In the genomic region with DNA sequence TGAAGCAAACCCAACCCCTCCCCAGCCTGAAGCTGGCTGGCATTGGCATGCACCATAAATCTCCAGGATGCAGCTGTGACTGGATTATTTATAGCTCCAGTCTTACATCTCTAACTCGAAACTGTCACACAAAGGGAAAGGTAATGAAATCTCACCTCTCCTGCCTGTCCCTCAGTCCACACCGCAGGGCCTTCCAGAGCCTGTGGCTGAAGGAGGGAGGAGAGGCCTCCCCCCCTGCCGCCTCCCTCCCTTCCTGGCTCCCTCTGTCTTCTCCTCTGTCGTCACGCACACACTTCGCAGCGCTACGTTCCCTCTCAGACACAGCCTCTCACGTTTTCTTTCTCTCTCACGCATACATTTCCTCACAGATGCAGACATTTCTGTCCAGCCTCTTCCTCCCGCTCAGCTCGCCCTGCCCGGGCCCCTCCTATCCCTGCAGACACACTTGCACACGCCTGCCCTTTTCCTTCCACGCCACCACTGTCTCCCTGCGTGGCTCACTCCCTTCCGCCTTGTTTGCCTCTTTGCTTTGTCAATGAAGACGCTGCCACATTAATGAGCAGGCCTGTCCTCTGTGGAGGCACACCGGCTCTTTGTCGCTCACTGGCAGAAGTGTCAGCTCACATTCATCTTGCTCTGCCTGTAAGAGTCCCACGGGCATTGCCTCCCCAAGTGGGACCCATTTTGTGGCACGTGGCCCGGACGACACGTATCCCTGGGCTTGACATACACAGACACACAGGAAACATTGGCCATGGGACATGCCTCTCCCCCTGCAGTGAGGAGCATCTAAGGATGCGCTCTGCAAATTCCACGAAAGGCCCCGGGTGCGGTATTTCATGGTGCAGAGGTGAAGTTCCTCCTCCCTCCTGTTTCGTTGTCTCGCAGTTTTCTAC, we compare ENCODE assay signal across 8 cellular contexts. TPM values are rescaled to one million over a fixed set of nuclear protein-coding genes. Genes with fewer than 3 reads are reported as not detected.
A peak's percentile ranks its signal among the peaks of the same experiment; 100 is the strongest.
DNase-seq lines count a peak whose midpoint lies in the region; ATAC-seq, FAIRE-seq and TF ChIP-seq lines count a peak whose summit lies in the region.

No MANE protein-coding gene starts in this region.

- peak overlapping the region; percentile 7 to 52; a peak in 2 of 4 replicates for H4K8ac ChIP-seq in IMR-90 (ENCODE audit: low read depth in 2 of 2, low read length in 2 of 2)

- H3K4me2 ChIP-seq in IMR-90 (ENCODE audit: low read depth, low read length) (0 out of 2 replicates have a peak overlapping the region, but pooled peaks have one; percentile 1), skeletal muscle satellite cell (ENCODE audit: low read length) (peak overlapping the region; percentile 58)

- peak overlapping the region; percentile 32; the same call in 1 of the 2 replicates for H2BK20ac ChIP-seq in IMR-90 (ENCODE audit: low read depth, low read length)

- peak; percentile 5; the same call in 1 of the 2 replicates for TF ChIP-seq RAD21 in IMR-90 (IDR thresholded peaks at IDR 0.05; ENCODE audit: low read length)

- peak overlapping the region; percentile 65 for H4K5ac ChIP-seq in IMR-90 (ENCODE audit: low read depth, low read length)

- in situ Hi-C loops in IMR-90 (cut with MboI; ENCODE audit: low sequenced_read_pairs), result no loop called here

- CTCF ChIA-PET in IMR-90 (lab: Yijun Ruan, JAX), result no interaction called here

- no peaks in the 10 kb centered on the region for H3K36me3 Mint-ChIP-seq in stimulated activated effector memory CD8-positive, alpha-beta T cell treated with anti-CD3 and anti-CD28 coated beads, Interleukin-12 subunit alpha, Interleukin-12 subunit beta, amount 100 ng/mL, for 72 hours

- H3K4me3 ChIP-seq in IMR-90 (ENCODE audit: insufficient read depth, low read depth, low read length), result no peak overlapping the region
- H3K4me3 ChIP-seq in heart right ventricle, result peak overlapping the region in 8 of 10 donors; percentile 8 to 39 (median 22)
- H3K4me3 ChIP-seq in skeletal muscle satellite cell (ENCODE audit: low read length), result no peak overlapping the region

- 48% methylated on average over 17 of the region's 31 CpGs; no CpG with 5 or more reads in 1 of the 2 experiments for WGBS in IMR-90 (ENCODE audit: extremely low coverage in 2 of 2, insufficient read length in 1 of 2), 2 experiments
- 34 to 36% methylated on average over 31 of the region's 31 CpGs for WGBS in heart right ventricle, 2 donors

- H2BK5ac ChIP-seq in IMR-90 (ENCODE audit: low read depth, low read length, poor library complexity, severe bottlenecking), result peak overlapping the region; percentile 0

- H3K36me3 ChIP-seq in IMR-90 (ENCODE audit: control insufficient read depth, insufficient read depth, low read length), result no peaks in the 10 kb centered on the region
- no peaks in the 10 kb centered on the region for H3K36me3 ChIP-seq in heart right ventricle
- H3K36me3 ChIP-seq in skeletal muscle satellite cell (ENCODE audit: insufficient read depth, low read length), result no peaks in the 10 kb centered on the region

- H3K27ac Mint-ChIP-seq in stimulated activated effector memory CD8-positive, alpha-beta T cell treated with anti-CD3 and anti-CD28 coated beads, Interleukin-12 subunit alpha, Interleukin-12 subunit beta, amount 100 ng/mL, for 72 hours, result no peak overlapping the region

- no peak for TF ChIP-seq CTCF in IMR-90 (conservative IDR thresholded peaks at IDR 0.05; ENCODE audit: low read depth, low read length)
- TF ChIP-seq CTCF in heart right ventricle (IDR thresholded peaks at IDR 0.05), result peak in 1 of 9 donors; percentile 9

- dilution Hi-C loops in IMR-90 (cut with HindIII; ENCODE audit: low sequenced_read_pairs, unreplicated experiment), result no loop called here

- peak overlapping the region; percentile 63 for H3K18ac ChIP-seq in IMR-90 (ENCODE audit: low read depth, low read length)

- peak overlapping the region; percentile 42 for H2AK9ac ChIP-seq in IMR-90 (replicated peaks; ENCODE audit: low read depth, low read length, poor library complexity)

- H3K27ac ChIP-seq in IMR-90 (ENCODE audit: insufficient read depth, low read length), result peak overlapping the region; percentile 43; the same call in 1 of the 2 replicates
- peak overlapping the region in 5 of 10 donors; percentile 12 to 40 (median 27) for H3K27ac ChIP-seq in heart right ventricle

- no peak overlapping the region for H3K4me3 Mint-ChIP-seq in stimulated activated effector memory CD8-positive, alpha-beta T cell treated with anti-CD3 and anti-CD28 coated beads, Interleukin-12 subunit alpha, Interleukin-12 subunit beta, amount 100 ng/mL, for 72 hours

- peak overlapping the region; percentile 70 for H3K14ac ChIP-seq in IMR-90 (replicated peaks; ENCODE audit: low read depth, low read length)

- peaks cover 12% of the 10 kb centered on the region for H3K4me1 Mint-ChIP-seq in stimulated activated effector memory CD8-positive, alpha-beta T cell treated with anti-CD3 and anti-CD28 coated beads, Interleukin-12 subunit alpha, Interleukin-12 subunit beta, amount 100 ng/mL, for 72 hours

- intact Hi-C loops in IMR-90 (cut with micrococcal nuclease) (no loop called here), heart right ventricle (cut with DNase I) (loop anchor here in 1 of 10 donors (5.0 kb wide), 1 partner anchor 38 kb away; no protein-coding TSS in a partner anchor)

- peak overlapping the region; percentile 29; the same call in 1 of the 2 replicates for H3K9ac ChIP-seq in IMR-90 (ENCODE audit: low read depth, low read length)
- no peak overlapping the region for H3K9ac ChIP-seq in skeletal muscle satellite cell (ENCODE audit: low read depth, low read length)

- peak overlapping the region; percentile 32; the same call in 1 of the 2 replicates for H4K91ac ChIP-seq in IMR-90 (ENCODE audit: insufficient read depth, low read depth, low read length)

- H4K20me1 ChIP-seq in IMR-90 (ENCODE audit: insufficient read depth, low read length), result no peaks in the 10 kb centered on the region

- no peaks in the 10 kb centered on the region for H3K27me3 ChIP-seq in IMR-90 (ENCODE audit: control insufficient read depth, insufficient read depth, low read length)
- no peaks in the 10 kb centered on the region for H3K27me3 ChIP-seq in heart right ventricle
- H3K27me3 ChIP-seq in skeletal muscle satellite cell (ENCODE audit: control insufficient read depth, insufficient read depth, low read length), result peaks cover 9% of the 10 kb centered on the region

- no peak for TF ChIP-seq POLR2A in GM12892 (IDR thresholded peaks at IDR 0.05; ENCODE audit: low read depth, low read length)
- no peak for TF ChIP-seq POLR2A in IMR-90 (IDR thresholded peaks at IDR 0.05; ENCODE audit: low read depth, low read length)

- peaks cover 6% of the 10 kb centered on the region; the same call in 1 of the 2 replicates for H3K9me1 ChIP-seq in IMR-90 (ENCODE audit: insufficient read depth, low read length)

- no peak overlapping the region for H3K56ac ChIP-seq in IMR-90 (ENCODE audit: extremely low read depth, insufficient read depth, low read length)

- H3K79me1 ChIP-seq in IMR-90 (ENCODE audit: low read depth in 1 of 2, low read length in 2 of 2), result no peaks in the 10 kb centered on the region

- peak; percentile 81 for FAIRE-seq in GM12892 (lab: Jason Lieb, UNC)

- no peaks in the 10 kb centered on the region for H3K9me3 Mint-ChIP-seq in stimulated activated effector memory CD8-positive, alpha-beta T cell treated with anti-CD3 and anti-CD28 coated beads, Interleukin-12 subunit alpha, Interleukin-12 subunit beta, amount 100 ng/mL, for 72 hours

- peak overlapping the region; percentile 80 for H2AFZ ChIP-seq in IMR-90 (replicated peaks; ENCODE audit: low read length, poor library complexity)

- peak overlapping the region; percentile 77; the same call in 1 of the 2 replicates for H2AK5ac ChIP-seq in IMR-90 (ENCODE audit: low read depth, low read length)

- peaks cover 17% of the 10 kb centered on the region for H3K4me1 ChIP-seq in IMR-90 (ENCODE audit: control insufficient read depth, insufficient read depth, low read length)
- peaks cover 0 to 15% (median 11%) of the 10 kb centered on the region in 9 donors for H3K4me1 ChIP-seq in heart right ventricle
- peaks cover 6% of the 10 kb centered on the region for H3K4me1 ChIP-seq in skeletal muscle satellite cell (ENCODE audit: control insufficient read depth, insufficient read depth, low read length)

- no peak overlapping the region for H2BK15ac ChIP-seq in IMR-90 (ENCODE audit: low read depth, low read length)

- peak overlapping the region; percentile 71 for H3K4ac ChIP-seq in IMR-90 (ENCODE audit: low read depth, low read length)

- ATAC-seq in IMR-90 (ENCODE audit: low read depth), result peak; percentile 85
- peak; percentile 67 for ATAC-seq in SK-N-SH treated with all-trans-retinoic acid at 6 μM for 48 hours
- ATAC-seq in heart right ventricle, result peak; percentile 55 to 80 (median 73)
- ATAC-seq in stimulated activated effector memory CD8-positive, alpha-beta T cell treated with anti-CD3 and anti-CD28 coated beads, Interleukin-12 subunit alpha, Interleukin-12 subunit beta, amount 100 ng/mL, for 72 hours, result no peak

- POLR2A ChIA-PET in IMR-90 (lab: Charles Lee; ENCODE audit: unreplicated experiment), result no interaction called here

- no peaks in the 10 kb centered on the region for H3K9me3 ChIP-seq in IMR-90 (ENCODE audit: control insufficient read depth, insufficient read depth, low read length)
- no peaks in the 10 kb centered on the region for H3K9me3 ChIP-seq in heart right ventricle
- H3K9me3 ChIP-seq in skeletal muscle satellite cell (replicated peaks; ENCODE audit: low read length), result no peaks in the 10 kb centered on the region

- H3K23ac ChIP-seq in IMR-90 (ENCODE audit: low read depth, low read length), result peak overlapping the region; percentile 34; the same call in 1 of the 2 replicates

- BruUV-seq in IMR-90 (replicated peaks; lab: Mats Ljungman, UMichigan), result no TSS peak

- DNase-seq in GM12892 (ENCODE audit: insufficient read length) (no peak), IMR-90 (peak; percentile 79), heart right ventricle (peak in 1 of 2 donors; percentile 37), mesenteric fat pad (ENCODE audit: low spot score) (no peak)
- no peak for DNase-seq in stimulated activated effector memory CD8-positive, alpha-beta T cell treated with anti-CD3 and anti-CD28 coated beads, Interleukin-12 subunit alpha, Interleukin-12 subunit beta, amount 100 ng/mL, for 72 hours (ENCODE audit: low spot score in 2 of 2)
- DNase-seq in stimulated activated CD4-positive, alpha-beta T cell treated with anti-CD3 and anti-CD28 coated beads, Interleukin-4, amount 100 ng/mL, for 4 hours, result no peak

- H2BK120ac ChIP-seq in IMR-90 (ENCODE audit: low read depth, low read length), result peak overlapping the region; percentile 63

TF ChIP-seq in IMR-90, 13 proteins besides CTCF, POLR2A, EP300 and RAD21 (continues in another document):
- no peak for TF ChIP-seq MAFK (IDR thresholded peaks at IDR 0.05; ENCODE audit: low read depth, low read length)

TF ChIP-seq in SK-N-SH treated with all-trans-retinoic acid at 6 μM for 48 hours, 23 proteins besides CTCF, POLR2A, EP300 and RAD21 (continues in another document):
- TF ChIP-seq CSDC2 (CRISPR knock-in tag; IDR thresholded peaks at IDR 0.05), result no peak

RNA-seq across cellular contexts. Expression of gene IRF2BPL, which starts 27.9 kb away (rescaled TPM):
- polyA plus RNA-seq in GM12892 (2012; ENCODE audit: missing spikeins), result 3.9 TPM
- 6.3 and 8.9 TPM in 2 replicates for total RNA-seq in IMR-90 (2012; rRNA removed)
- 14.5 and 15.8 TPM in 2 replicates for polyA plus RNA-seq in IMR-90 (2012; rRNA removed)
- 13.2 and 35.9 TPM in 2 replicates for polyA plus RNA-seq in IMR-90 (2012; cell fraction: cytosol; rRNA removed)
- 24.7 and 36.8 TPM in 2 replicates for polyA plus RNA-seq in IMR-90 (2012; cell fraction: nucleus; rRNA removed; ENCODE audit: low replicate concordance)
- total RNA-seq in heart right ventricle, result 10 to 100 TPM; 25.1 to 66.6 (median 36.4) TPM
- polyA plus RNA-seq in heart right ventricle, result 10 to 100 TPM in 1 of 2 donors, 1 to 10 TPM in 1; 6.6 to 15.4 TPM
- 11.4 and 15.5 TPM in 2 replicates for total RNA-seq in skeletal muscle satellite cell (2012; rRNA removed)
- total RNA-seq in mesenteric fat pad, result 51.9 TPM

Comparison
In these comparisons a context has a peak if more than half of its experiments do, and no peak if none do; other contexts are left out.
1. H3K4me3 ChIP-seq: peak in heart right ventricle (8 of 10); none in IMR-90 (single experiment) and skeletal muscle satellite cell (single experiment).